15 cellular contexts compared by ENCODE assay signal in genomic region chr2:42052702-42053481, GRCh38. TPM values are rescaled to one million over a fixed set of nuclear protein-coding genes. Genes with fewer than 3 reads are reported as not detected.
DNase-seq lines count a peak whose midpoint lies in the region; ATAC-seq, FAIRE-seq and TF ChIP-seq lines count a peak whose summit lies in the region.
"Had no signal": no experiment of that assay in that cellular context is flagged by ENCODE, and none has a peak within 500 bp of the region (broad histone marks: within the 10 kb centered on the region; RNA-seq: fewer than 3 reads in every experiment).

No MANE protein-coding gene starts in this region.

- H3K9ac ChIP-seq in astrocyte (ENCODE audit: low read length) (no peak overlapping the region), neural progenitor cell (no peak overlapping the region)

- H3K4me1 Mint-ChIP-seq in astrocyte (ENCODE audit: low read depth, unreplicated experiment), result peaks cover 24% of the 10 kb centered on the region
- H3K4me1 Mint-ChIP-seq in neural progenitor cell, result peaks cover 58% of the 10 kb centered on the region
- H3K4me1 Mint-ChIP-seq: activated naive CD8-positive, alpha-beta T cell treated with anti-CD3 and anti-CD28 coated beads for 36 hours had no signal

- H3K27ac ChIP-seq in astrocyte (ENCODE audit: low read depth, low read length) (no peak overlapping the region), neural progenitor cell (peak overlapping the region; percentile 91), upper lobe of right lung (peak overlapping the region; percentile 51)

- H3K9me3 ChIP-seq in astrocyte (ENCODE audit: insufficient read depth, low read depth, low read length) (no peaks in the 10 kb centered on the region), neural progenitor cell (ENCODE audit: low read depth) (no peaks in the 10 kb centered on the region), upper lobe of right lung (no peaks in the 10 kb centered on the region)

- H3K36me3 Mint-ChIP-seq in astrocyte (ENCODE audit: low read depth, unreplicated experiment) (peaks cover 20% of the 10 kb centered on the region), neural progenitor cell (no peaks in the 10 kb centered on the region)
- H3K36me3 Mint-ChIP-seq: activated naive CD8-positive, alpha-beta T cell treated with anti-CD3 and anti-CD28 coated beads for 36 hours had no signal

- peaks cover 9% of the 10 kb centered on the region for H3K27me3 Mint-ChIP-seq in astrocyte (ENCODE audit: low read depth, unreplicated experiment)
- H3K27me3 Mint-ChIP-seq in neural progenitor cell (ENCODE audit: insufficient read depth, low read depth), result peaks cover 59% of the 10 kb centered on the region

- TF ChIP-seq CTCF in astrocyte (IDR thresholded peaks at IDR 0.05; ENCODE audit: insufficient read depth, low read depth, low read length) (no peak), neural progenitor cell (IDR thresholded peaks at IDR 0.05) (no peak), upper lobe of right lung (IDR thresholded peaks at IDR 0.05) (no peak)

- FAIRE-seq in astrocyte (lab: Jason Lieb, UNC), result no peak
- FAIRE-seq: GM12892 had no signal

- H3K4me3 Mint-ChIP-seq in astrocyte (ENCODE audit: unreplicated experiment), result no peak overlapping the region
- H3K4me3 Mint-ChIP-seq in neural progenitor cell, result peak overlapping the region; percentile 59
- H3K4me3 Mint-ChIP-seq: activated CD8-positive, alpha-beta T cell treated with anti-CD3 and anti-CD28 coated beads for 36 hours; activated naive CD8-positive, alpha-beta T cell treated with anti-CD3 and anti-CD28 coated beads for 36 hours had no signal

- peak overlapping the region; percentile 14 for H3K27ac Mint-ChIP-seq in astrocyte (ENCODE audit: unreplicated experiment)
- H3K27ac Mint-ChIP-seq in neural progenitor cell, result peak overlapping the region; percentile 66
- H3K27ac Mint-ChIP-seq: activated CD8-positive, alpha-beta T cell treated with anti-CD3 and anti-CD28 coated beads for 36 hours; activated naive CD8-positive, alpha-beta T cell treated with anti-CD3 and anti-CD28 coated beads for 36 hours had no signal

- H3K4me1 ChIP-seq in astrocyte (ENCODE audit: insufficient read depth, low read length) (peaks cover 29% of the 10 kb centered on the region), neural progenitor cell (peaks cover 52% of the 10 kb centered on the region), upper lobe of right lung (peaks cover 19% of the 10 kb centered on the region)

- H2AFZ ChIP-seq in astrocyte (ENCODE audit: low read depth, low read length) (peak overlapping the region; percentile 41), neural progenitor cell (replicated peaks) (no peak overlapping the region)

- peak; percentile 10 to 49 for ATAC-seq in left cardiac atrium
- no peak for ATAC-seq in upper lobe of right lung
- ATAC-seq in SK-N-SH treated with all-trans-retinoic acid at 6 μM for 48 hours, result no peak
- ATAC-seq: activated CD8-positive, alpha-beta T cell treated with anti-CD3 and anti-CD28 coated beads for 36 hours had no signal

- H3K36me3 ChIP-seq in astrocyte (ENCODE audit: insufficient read depth, low read length) (peaks cover 13% of the 10 kb centered on the region), neural progenitor cell (no peaks in the 10 kb centered on the region), upper lobe of right lung (peaks cover 11% of the 10 kb centered on the region)

- H3K9me3 Mint-ChIP-seq in astrocyte (ENCODE audit: unreplicated experiment) (no peaks in the 10 kb centered on the region), neural progenitor cell (peaks cover 2% of the 10 kb centered on the region)
- H3K9me3 Mint-ChIP-seq: activated CD8-positive, alpha-beta T cell treated with anti-CD3 and anti-CD28 coated beads for 36 hours; activated naive CD8-positive, alpha-beta T cell treated with anti-CD3 and anti-CD28 coated beads for 36 hours had no signal

- H3K4me2 ChIP-seq in astrocyte (ENCODE audit: low read length) (peak overlapping the region; percentile 48), neural progenitor cell (no peak overlapping the region)

- H3K4me3 ChIP-seq in astrocyte (ENCODE audit: insufficient read depth, low read depth, low read length) (no peak overlapping the region), neural progenitor cell (no peak overlapping the region), upper lobe of right lung (no peak overlapping the region)

- DNase-seq in astrocyte (ENCODE audit: low read depth) (peak; percentile 37), left cardiac atrium (peak; percentile 60), neural progenitor cell (ENCODE audit: low spot score) (no peak), upper lobe of right lung (no peak), NCI-H774 (lab: John Stamatoyannopoulos, UW) (no peak), GOT3 (lab: John Stamatoyannopoulos, UW) (no peak), EL (no peak)
- DNase-seq: activated CD8-positive, alpha-beta T cell treated with anti-CD3 and anti-CD28 coated beads for 36 hours; activated naive CD8-positive, alpha-beta T cell treated with anti-CD3 and anti-CD28 coated beads for 36 hours; DMS 273 treated with DMSO at 0.1 percent for 48 hours; stimulated activated CD4-positive, alpha-beta T cell treated with anti-CD3 and anti-CD28 coated beads, Interleukin-4, amount 100 ng/mL, for 4 hours had no signal

- peaks cover 54% of the 10 kb centered on the region for H4K20me1 ChIP-seq in astrocyte (ENCODE audit: insufficient read depth, low read length)
- peaks cover 81% of the 10 kb centered on the region for H4K20me1 ChIP-seq in neural progenitor cell (ENCODE audit: low read depth)

- H3K27me3 ChIP-seq in astrocyte (ENCODE audit: insufficient read depth, low read length) (no peaks in the 10 kb centered on the region), neural progenitor cell (no peaks in the 10 kb centered on the region), upper lobe of right lung (no peaks in the 10 kb centered on the region)

- intact Hi-C loops in left cardiac atrium (cut with DNase I) (loop anchor here in 1 of 2 donors (5.0 kb wide), 2 partner anchors 106 to 126 kb away; no protein-coding TSS in a partner anchor), upper lobe of right lung (cut with DNase I) (no loop called here)

- H3K79me2 ChIP-seq in astrocyte (ENCODE audit: insufficient read depth, low read length) (peaks cover 35% of the 10 kb centered on the region), neural progenitor cell (ENCODE audit: low read depth) (peaks cover 80% of the 10 kb centered on the region)

- peaks cover 77% of the 10 kb centered on the region for H3F3A ChIP-seq in neural progenitor cell (ENCODE audit: low read depth)

TF ChIP-seq in SK-N-SH treated with all-trans-retinoic acid at 6 μM for 48 hours, 23 proteins besides CTCF, POLR2A, EP300 and RAD21 (continues in another document):
- TF ChIP-seq CREB5 (CRISPR knock-in tag; IDR thresholded peaks at IDR 0.05; ENCODE audit: low read depth) (no peak), BACH2 (CRISPR knock-in tag; IDR thresholded peaks at IDR 0.05; ENCODE audit: borderline replicate concordance) (no peak), RARB (CRISPR knock-in tag; IDR thresholded peaks at IDR 0.05) (no peak), OSR1 (CRISPR knock-in tag; IDR thresholded peaks at IDR 0.05) (no peak), ZC3H10 (CRISPR knock-in tag; IDR thresholded peaks at IDR 0.05) (no peak), TCF4 (CRISPR knock-in tag; IDR thresholded peaks at IDR 0.05; ENCODE audit: borderline replicate concordance) (no peak), ZFP3 (CRISPR knock-in tag; IDR thresholded peaks at IDR 0.05) (no peak), ZNF8 (CRISPR knock-in tag; IDR thresholded peaks at IDR 0.05) (no peak), ZFP30 (CRISPR knock-in tag; IDR thresholded peaks at IDR 0.05) (no peak), SNAI2 (CRISPR knock-in tag; IDR thresholded peaks at IDR 0.05) (no peak)
- TF ChIP-seq, protein P1, sequence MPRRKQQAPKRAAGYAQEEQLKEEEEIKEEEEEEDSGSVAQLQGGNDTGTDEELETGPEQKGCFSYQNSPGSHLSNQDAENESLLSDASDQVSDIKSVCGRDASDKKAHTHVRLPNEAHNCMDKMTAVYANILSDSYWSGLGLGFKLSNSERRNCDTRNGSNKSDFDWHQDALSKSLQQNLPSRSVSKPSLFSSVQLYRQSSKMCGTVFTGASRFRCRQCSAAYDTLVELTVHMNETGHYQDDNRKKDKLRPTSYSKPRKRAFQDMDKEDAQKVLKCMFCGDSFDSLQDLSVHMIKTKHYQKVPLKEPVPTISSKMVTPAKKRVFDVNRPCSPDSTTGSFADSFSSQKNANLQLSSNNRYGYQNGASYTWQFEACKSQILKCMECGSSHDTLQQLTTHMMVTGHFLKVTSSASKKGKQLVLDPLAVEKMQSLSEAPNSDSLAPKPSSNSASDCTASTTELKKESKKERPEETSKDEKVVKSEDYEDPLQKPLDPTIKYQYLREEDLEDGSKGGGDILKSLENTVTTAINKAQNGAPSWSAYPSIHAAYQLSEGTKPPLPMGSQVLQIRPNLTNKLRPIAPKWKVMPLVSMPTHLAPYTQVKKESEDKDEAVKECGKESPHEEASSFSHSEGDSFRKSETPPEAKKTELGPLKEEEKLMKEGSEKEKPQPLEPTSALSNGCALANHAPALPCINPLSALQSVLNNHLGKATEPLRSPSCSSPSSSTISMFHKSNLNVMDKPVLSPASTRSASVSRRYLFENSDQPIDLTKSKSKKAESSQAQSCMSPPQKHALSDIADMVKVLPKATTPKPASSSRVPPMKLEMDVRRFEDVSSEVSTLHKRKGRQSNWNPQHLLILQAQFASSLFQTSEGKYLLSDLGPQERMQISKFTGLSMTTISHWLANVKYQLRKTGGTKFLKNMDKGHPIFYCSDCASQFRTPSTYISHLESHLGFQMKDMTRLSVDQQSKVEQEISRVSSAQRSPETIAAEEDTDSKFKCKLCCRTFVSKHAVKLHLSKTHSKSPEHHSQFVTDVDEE (CRISPR knock-in tag; IDR thresholded peaks at IDR 0.05), result no peak

RNA-seq across cellular contexts. Expression of gene PKDCC, which starts 5.1 kb away (rescaled TPM):
- total RNA-seq in astrocyte (6.9 and 9.7 TPM in 2 replicates), left cardiac atrium (100 to 1,000 TPM; 138 to 209 TPM), neural progenitor cell (ENCODE audit: low replicate concordance) (70.4 and 133 TPM in 2 replicates), upper lobe of right lung (65.5 TPM)
- total RNA-seq: activated CD8-positive, alpha-beta T cell treated with anti-CD3 and anti-CD28 coated beads for 36 hours; activated naive CD8-positive, alpha-beta T cell treated with anti-CD3 and anti-CD28 coated beads for 36 hours; mononuclear cell; T-helper 1 cell treated with Interleukin-12 subunit alpha and Interleukin-12 subunit beta and Interleukin-4 antibody, amounts not matched to agents 30 ng/mL and 1 ng/mL, for 36 hours had no signal

Comparison
In these comparisons a context has a peak if more than half of its experiments do, and no peak if none do; other contexts are left out.
1. DNase-seq: peak in astrocyte (single experiment) and left cardiac atrium (single experiment); none in neural progenitor cell (single experiment), upper lobe of right lung (single experiment), NCI-H774 (single experiment), GOT3 (single experiment) and EL (single experiment).
2. ATAC-seq: peak in left cardiac atrium (2 of 2); none in upper lobe of right lung (single experiment) and SK-N-SH treated with all-trans-retinoic acid at 6 μM for 48 hours (single experiment).